Comparison of ENCODE assay signal across 12 cellular contexts in genomic region chr7:78620931-78621330, GRCh38.
DNase-seq lines count a peak whose midpoint lies in the region; ATAC-seq and TF ChIP-seq lines count a peak whose summit lies in the region.
"Had no signal": no experiment of that assay in that cellular context is flagged by ENCODE, and none has a peak within 500 bp of the region (broad histone marks: within the 10 kb centered on the region; RNA-seq: fewer than 3 reads in every experiment).

No MANE protein-coding gene starts in this region.

- H3K9me3 Mint-ChIP-seq in T-cell (peaks cover 4 to 16% (median 10%) of the 10 kb centered on the region in 3 donors), mesothelial cell of epicardium (peaks cover 4% of the 10 kb centered on the region)

- no peak for ATAC-seq in T-cell (replicated peaks in 1 of 4)
- ATAC-seq in HG02981 (IDR thresholded peaks at IDR 0.05; ENCODE audit: unreplicated experiment): no peak

- H3K9me3 ChIP-seq in mammary epithelial cell (replicated peaks; ENCODE audit: insufficient read depth, low read length): no peaks in the 10 kb centered on the region
- H3K9me3 ChIP-seq: tibial artery had no signal

- H3K36me3 ChIP-seq in mammary epithelial cell (ENCODE audit: insufficient read depth, low read length): no peaks in the 10 kb centered on the region

- no peak overlapping the region for H3K27ac ChIP-seq in mammary epithelial cell (ENCODE audit: insufficient read depth, low read depth, low read length)
- H3K27ac ChIP-seq: tibial artery had no signal

- H3K27me3 Mint-ChIP-seq in T-cell (no peaks in the 10 kb centered on the region), mesothelial cell of epicardium (ENCODE audit: low read depth) (no peaks in the 10 kb centered on the region)

- no peak overlapping the region for H3K4me3 Mint-ChIP-seq in T-cell
- H3K4me3 Mint-ChIP-seq in mesothelial cell of epicardium: no peak overlapping the region

- dilution Hi-C loops in mammary epithelial cell (cut with HindIII; ENCODE audit: low sequenced_read_pairs): no loop called here

- peak; percentile 7 for DNase-seq in GM13977 (ENCODE audit: low spot score)
- DNase-seq in NB4 (ENCODE audit: low read depth): peak; percentile 34
- peak; percentile 14 for DNase-seq in mammary epithelial cell
- DNase-seq in left kidney (ENCODE audit: low read depth, low spot score): peak; percentile 82
- DNase-seq in T-cell: no peak
- no peak for DNase-seq in middle frontal gyrus (ENCODE audit: extremely low spot score, low spot score)
- DNase-seq in mesothelial cell of epicardium (ENCODE audit: low spot score in 2 of 2, unreplicated experiment in 2 of 2): no peak
- DNase-seq: kidney glomerular epithelial cell, NCI-H226, small intestine, tibial artery had no signal

- POLR2A ChIA-PET in T-cell (lab: Charles Lee): no interaction called here

- H3K79me2 ChIP-seq in mammary epithelial cell (ENCODE audit: insufficient read depth, low read length): no peaks in the 10 kb centered on the region

- in situ Hi-C loops in GM13977 (cut with MboI; ENCODE audit: low pct_unique_long_range_greater_than_20kb, low sequenced_read_pairs, unreplicated experiment) (no loop called here), mammary epithelial cell (cut with MboI; ENCODE audit: low sequenced_read_pairs in 2 of 2) (no loop called here)

- WGBS in mammary epithelial cell (ENCODE audit: low coverage, missing lambda C conversion rate): 7% methylated on average over 2 of the region's 2 CpGs

- no peaks in the 10 kb centered on the region for H3K4me1 ChIP-seq in mammary epithelial cell (ENCODE audit: insufficient read depth, low read length)
- H3K4me1 ChIP-seq: tibial artery had no signal

- TF ChIP-seq POLR2A in NB4 (IDR thresholded peaks at IDR 0.05; ENCODE audit: extremely low read depth, insufficient read length): no peak

- H2AFZ ChIP-seq in mammary epithelial cell (ENCODE audit: low read depth, low read length): no peak overlapping the region

- H3K9ac ChIP-seq in mammary epithelial cell (ENCODE audit: insufficient read depth, low read length): no peak overlapping the region

- no TSS peak for BruUV-seq in mammary epithelial cell (replicated peaks; lab: Mats Ljungman, UMichigan)

- no peaks in the 10 kb centered on the region for H3K4me1 Mint-ChIP-seq in T-cell
- H3K4me1 Mint-ChIP-seq in mesothelial cell of epicardium: no peaks in the 10 kb centered on the region

- H3K4me3 ChIP-seq in NB4 (ENCODE audit: low read depth, low read length) (no peak overlapping the region), mammary epithelial cell (replicated peaks in 1 of 3; ENCODE audit: insufficient read depth in 1 of 3, low read depth in 2 of 3, low read length in 3 of 3) (no peak overlapping the region)
- H3K4me3 ChIP-seq: tibial artery had no signal

- no peak overlapping the region for H3K4me2 ChIP-seq in mammary epithelial cell (ENCODE audit: insufficient read depth, low read depth, low read length)

- intact Hi-C loops in mammary epithelial cell (cut with micrococcal nuclease): no loop called here

- CTCF ChIA-PET in mammary epithelial cell (lab: Charles Lee; ENCODE audit: low non-redundant PET): no interaction called here
- CTCF ChIA-PET in T-cell (lab: Charles Lee): no interaction called here

- TF ChIP-seq CTCF in GM13977 (IDR thresholded peaks at IDR 0.05; ENCODE audit: extremely low read depth, insufficient read depth, missing control alignments) (no peak), NB4 (IDR thresholded peaks at IDR 0.05; ENCODE audit: low read depth, low read length) (no peak), mammary epithelial cell (conservative IDR thresholded peaks at IDR 0.05 in 1 of 2, IDR thresholded peaks at IDR 0.05 in 1 of 2; ENCODE audit: extremely low read depth in 1 of 2, insufficient read depth in 1 of 2, low read depth in 1 of 2, low read length in 2 of 2) (no peak), mesothelial cell of epicardium (IDR thresholded peaks at IDR 0.05; ENCODE audit: unreplicated experiment) (no peak)

- no peaks in the 10 kb centered on the region for H3K27me3 ChIP-seq in mammary epithelial cell (ENCODE audit: insufficient read depth, low read length)
- H3K27me3 ChIP-seq: tibial artery had no signal

- H3K27ac Mint-ChIP-seq in T-cell (no peak overlapping the region), mesothelial cell of epicardium (no peak overlapping the region)

- H3K36me3 Mint-ChIP-seq in T-cell (no peaks in the 10 kb centered on the region), mesothelial cell of epicardium (peaks cover 4% of the 10 kb centered on the region)

- no peaks in the 10 kb centered on the region for H4K20me1 ChIP-seq in mammary epithelial cell (ENCODE audit: insufficient read depth, low read length)

Comparison
In these comparisons a context has a peak if more than half of its experiments do, and no peak if none do; other contexts are left out.
1. DNase-seq: peak in GM13977 (single experiment), NB4 (single experiment), mammary epithelial cell (single experiment) and left kidney (single experiment); none in T-cell (0 of 34), middle frontal gyrus (single experiment) and mesothelial cell of epicardium (0 of 2).